28 cellular contexts compared by ENCODE assay signal in the genomic region with DNA sequence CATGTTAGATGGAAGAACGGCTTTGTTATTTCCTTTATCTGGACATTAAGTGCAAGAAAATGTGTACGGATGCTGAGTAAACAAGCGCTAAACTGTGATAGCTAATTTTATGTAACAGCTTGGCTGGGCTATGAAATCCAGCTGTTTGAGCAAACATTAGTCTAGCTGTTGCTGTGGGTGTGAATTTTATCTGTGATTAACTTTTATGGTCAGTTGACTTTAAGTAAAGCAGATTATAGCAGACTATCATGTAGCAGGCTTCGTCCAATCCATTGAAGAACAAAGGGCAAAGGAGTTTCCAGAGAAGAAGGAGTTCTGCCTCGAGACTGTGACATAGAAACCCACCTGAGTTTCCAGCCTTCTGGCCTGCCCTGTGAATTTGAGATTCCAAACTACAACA. TPM values are rescaled to one million over a fixed set of nuclear protein-coding genes. Genes with fewer than 3 reads are reported as not detected.
"Had no signal": no experiment of that assay in that cellular context is flagged by ENCODE, and none has a peak within 500 bp of the region (broad histone marks: within the 10 kb centered on the region; RNA-seq: fewer than 3 reads in every experiment).

No MANE protein-coding gene starts in this region.

- H3K36me3 ChIP-seq: adrenal gland had no signal

- DNase-seq: activated B cell treated with CpG ODN at 0.5 μM for 24 hours; activated CD4-positive, alpha-beta memory T cell treated with anti-CD3 and anti-CD28 coated beads for 36 hours; activated CD4-positive, alpha-beta T cell treated with anti-CD3 and anti-CD28 coated beads for 1 hour; activated CD4-positive, alpha-beta T cell treated with anti-CD3 and anti-CD28 coated beads, Interleukin-2, amount 10 ng/mL, durations not matched to agents 7 days and 5 days; activated gamma-delta T cell; activated naive CD4-positive, alpha-beta T cell treated with anti-CD3 and anti-CD28 coated beads, Interleukin-2, amount 10 ng/mL, durations not matched to agents 7 days and 5 days; activated naive CD8-positive, alpha-beta T cell treated with anti-CD3 and anti-CD28 coated beads, Interleukin-2, amount 10 ng/mL, durations not matched to agents 7 days and 5 days; activated T-cell treated with anti-CD3 and anti-CD28 coated beads for 4 hours; activated T-cell treated with anti-CD3 and anti-CD28 coated beads, Interleukin-2, amount 50 U/mL, for 48 hours; adrenal gland; anterior cingulate cortex; IMR-90; Kasumi-1; KBM-7; NCI-H1048; NCI-H187; NCI-H2171; NCI-H2227 treated with DMSO at 0.1 percent for 48 hours; NCI-H510A; NCI-H526 treated with DMSO at 0.1 percent for 48 hours; SIG-M5; T-helper 17 cell; T-helper 9 cell had no signal

- H3K27ac Mint-ChIP-seq: activated B cell treated with CpG ODN at 0.5 μM for 24 hours; activated CD4-positive, alpha-beta memory T cell treated with anti-CD3 and anti-CD28 coated beads for 36 hours; activated CD4-positive, alpha-beta T cell treated with anti-CD3 and anti-CD28 coated beads, Interleukin-2, amount 10 ng/mL, durations not matched to agents 7 days and 5 days; activated naive CD4-positive, alpha-beta T cell treated with anti-CD3 and anti-CD28 coated beads, Interleukin-2, amount 10 ng/mL, durations not matched to agents 7 days and 5 days; activated naive CD8-positive, alpha-beta T cell treated with anti-CD3 and anti-CD28 coated beads, Interleukin-2, amount 10 ng/mL, durations not matched to agents 7 days and 5 days; activated T-helper 17 cell treated with anti-CD3 and anti-CD28 coated beads, Interleukin-2, amount 50 U/mL, for 72 hours; T-helper 17 cell had no signal

- H3K4me3 Mint-ChIP-seq: activated B cell treated with CpG ODN at 0.5 μM for 24 hours; activated CD4-positive, alpha-beta memory T cell treated with anti-CD3 and anti-CD28 coated beads for 36 hours; activated CD4-positive, alpha-beta T cell treated with anti-CD3 and anti-CD28 coated beads, Interleukin-2, amount 10 ng/mL, durations not matched to agents 7 days and 5 days; activated naive CD4-positive, alpha-beta T cell treated with anti-CD3 and anti-CD28 coated beads, Interleukin-2, amount 10 ng/mL, durations not matched to agents 7 days and 5 days; activated naive CD8-positive, alpha-beta T cell treated with anti-CD3 and anti-CD28 coated beads, Interleukin-2, amount 10 ng/mL, durations not matched to agents 7 days and 5 days; activated T-helper 17 cell treated with anti-CD3 and anti-CD28 coated beads, Interleukin-2, amount 50 U/mL, for 72 hours; T-helper 17 cell had no signal

- H3K36me3 Mint-ChIP-seq: activated CD4-positive, alpha-beta memory T cell treated with anti-CD3 and anti-CD28 coated beads for 36 hours; activated naive CD4-positive, alpha-beta T cell treated with anti-CD3 and anti-CD28 coated beads, Interleukin-2, amount 10 ng/mL, durations not matched to agents 7 days and 5 days; activated naive CD8-positive, alpha-beta T cell treated with anti-CD3 and anti-CD28 coated beads, Interleukin-2, amount 10 ng/mL, durations not matched to agents 7 days and 5 days had no signal

- H3K4me3 ChIP-seq: adrenal gland had no signal

- H3K27me3 Mint-ChIP-seq: activated naive CD4-positive, alpha-beta T cell treated with anti-CD3 and anti-CD28 coated beads, Interleukin-2, amount 10 ng/mL, durations not matched to agents 7 days and 5 days had no signal

- H3K9me3 Mint-ChIP-seq: activated B cell treated with CpG ODN at 0.5 μM for 24 hours; activated CD4-positive, alpha-beta memory T cell treated with anti-CD3 and anti-CD28 coated beads for 36 hours; activated CD4-positive, alpha-beta T cell treated with anti-CD3 and anti-CD28 coated beads, Interleukin-2, amount 10 ng/mL, durations not matched to agents 7 days and 5 days; activated naive CD4-positive, alpha-beta T cell treated with anti-CD3 and anti-CD28 coated beads, Interleukin-2, amount 10 ng/mL, durations not matched to agents 7 days and 5 days; activated naive CD8-positive, alpha-beta T cell treated with anti-CD3 and anti-CD28 coated beads, Interleukin-2, amount 10 ng/mL, durations not matched to agents 7 days and 5 days; activated T-helper 17 cell treated with anti-CD3 and anti-CD28 coated beads, Interleukin-2, amount 50 U/mL, for 72 hours had no signal

- H3K4me1 Mint-ChIP-seq: activated B cell treated with CpG ODN at 0.5 μM for 24 hours; activated CD4-positive, alpha-beta T cell treated with anti-CD3 and anti-CD28 coated beads, Interleukin-2, amount 10 ng/mL, durations not matched to agents 7 days and 5 days; activated naive CD4-positive, alpha-beta T cell treated with anti-CD3 and anti-CD28 coated beads, Interleukin-2, amount 10 ng/mL, durations not matched to agents 7 days and 5 days; activated naive CD8-positive, alpha-beta T cell treated with anti-CD3 and anti-CD28 coated beads, Interleukin-2, amount 10 ng/mL, durations not matched to agents 7 days and 5 days; activated T-helper 17 cell treated with anti-CD3 and anti-CD28 coated beads, Interleukin-2, amount 50 U/mL, for 72 hours had no signal

- H3K9me3 ChIP-seq: adrenal gland had no signal

- ATAC-seq: activated T-helper 17 cell treated with anti-CD3 and anti-CD28 coated beads, Interleukin-2, amount 50 U/mL, for 72 hours; T-helper 17 cell had no signal

- H3K4me1 ChIP-seq: adrenal gland had no signal

RNA-seq across cellular contexts. Expression of a gene that starts 14.0 kb away (rescaled TPM):
- total RNA-seq: activated B cell treated with CpG ODN at 0.5 μM for 24 hours; activated CD4-positive, alpha-beta memory T cell treated with anti-CD3 and anti-CD28 coated beads for 36 hours; activated CD4-positive, alpha-beta T cell treated with anti-CD3 and anti-CD28 coated beads, Interleukin-2, amount 10 ng/mL, durations not matched to agents 7 days and 5 days; activated CD8-positive, alpha-beta memory T cell treated with anti-CD3 and anti-CD28 coated beads for 36 hours; activated naive CD8-positive, alpha-beta T cell treated with anti-CD3 and anti-CD28 coated beads, Interleukin-2, amount 10 ng/mL, durations not matched to agents 7 days and 5 days; activated T-helper 17 cell treated with anti-CD3 and anti-CD28 coated beads, Interleukin-2, amount 50 U/mL, for 72 hours; adrenal gland; cardiac septum; IMR-90; OCI-LY7; RPMI7951; T-helper 17 cell had no signal

RNA-seq across cellular contexts. Expression of a gene that starts 27.4 kb away (rescaled TPM):
- total RNA-seq: activated B cell treated with CpG ODN at 0.5 μM for 24 hours; activated CD4-positive, alpha-beta memory T cell treated with anti-CD3 and anti-CD28 coated beads for 36 hours; activated CD4-positive, alpha-beta T cell treated with anti-CD3 and anti-CD28 coated beads, Interleukin-2, amount 10 ng/mL, durations not matched to agents 7 days and 5 days; activated CD8-positive, alpha-beta memory T cell treated with anti-CD3 and anti-CD28 coated beads for 36 hours; activated naive CD8-positive, alpha-beta T cell treated with anti-CD3 and anti-CD28 coated beads, Interleukin-2, amount 10 ng/mL, durations not matched to agents 7 days and 5 days; activated T-helper 17 cell treated with anti-CD3 and anti-CD28 coated beads, Interleukin-2, amount 50 U/mL, for 72 hours; adrenal gland; cardiac septum; IMR-90; OCI-LY7; RPMI7951; T-helper 17 cell had no signal

RNA-seq across cellular contexts. Expression of a gene that starts 40.4 kb away (rescaled TPM):
- total RNA-seq: activated B cell treated with CpG ODN at 0.5 μM for 24 hours; activated CD4-positive, alpha-beta memory T cell treated with anti-CD3 and anti-CD28 coated beads for 36 hours; activated CD4-positive, alpha-beta T cell treated with anti-CD3 and anti-CD28 coated beads, Interleukin-2, amount 10 ng/mL, durations not matched to agents 7 days and 5 days; activated CD8-positive, alpha-beta memory T cell treated with anti-CD3 and anti-CD28 coated beads for 36 hours; activated naive CD8-positive, alpha-beta T cell treated with anti-CD3 and anti-CD28 coated beads, Interleukin-2, amount 10 ng/mL, durations not matched to agents 7 days and 5 days; activated T-helper 17 cell treated with anti-CD3 and anti-CD28 coated beads, Interleukin-2, amount 50 U/mL, for 72 hours; adrenal gland; cardiac septum; IMR-90; OCI-LY7; RPMI7951; T-helper 17 cell had no signal
